10 cellular contexts compared by ENCODE assay signal in genomic region chr1:5908461-5909375, GRCh38.
"Had no signal": no experiment of that assay in that cellular context is flagged by ENCODE, and none has a peak within 500 bp of the region (broad histone marks: within the 10 kb centered on the region; RNA-seq: fewer than 3 reads in every experiment).

No MANE protein-coding gene starts in this region.

- H3K27me3 ChIP-seq: colonic mucosa, SJCRH30, tibial nerve had no signal

- ATAC-seq: activated CD8-positive, alpha-beta T cell treated with anti-CD3 and anti-CD28 coated beads, Interleukin-2, amount 10 ng/mL, durations not matched to agents 7 days and 5 days; activated T-helper 17 cell treated with anti-CD3 and anti-CD28 coated beads, Interleukin-2, amount 50 U/mL, for 72 hours; effector memory CD8-positive, alpha-beta T cell had no signal

- H3K4me1 ChIP-seq: colonic mucosa, SJCRH30 had no signal

- H3K9me3 ChIP-seq: colonic mucosa, SJCRH30, tibial nerve had no signal

- DNase-seq: activated CD8-positive, alpha-beta T cell treated with anti-CD3 and anti-CD28 coated beads, Interleukin-2, amount 10 ng/mL, durations not matched to agents 7 days and 5 days; activated naive CD4-positive, alpha-beta T cell treated with anti-CD3 and anti-CD28 coated beads for 36 hours; colonic mucosa; effector memory CD8-positive, alpha-beta T cell; erythroblast; SJCRH30; T-helper 9 cell had no signal

- H3K4me3 ChIP-seq: colonic mucosa, SJCRH30, tibial nerve had no signal

- H3K27ac ChIP-seq: colonic mucosa, SJCRH30, tibial nerve, VCaP had no signal

- H3K36me3 ChIP-seq: colonic mucosa, SJCRH30 had no signal
